In genomic region chrX:41921492-41922124, GRCh38 we compare ENCODE assay signal across 8 cellular contexts. TPM values are rescaled to one million over a fixed set of nuclear protein-coding genes. Genes with fewer than 3 reads are reported as not detected.
DNase-seq lines count a peak whose midpoint lies in the region; ATAC-seq and TF ChIP-seq lines count a peak whose summit lies in the region.

No MANE protein-coding gene starts in this region.

- no peak for DNase-seq in CD8-positive, alpha-beta T cell
- no peak for DNase-seq in WTC11 (ENCODE audit: low spot score)
- no peak for DNase-seq in iPS DF 6.9 (ENCODE audit: low read depth, low spot score)
- no peak for DNase-seq in stimulated activated naive B cell treated with anti-CD40 and anti-IgM and Interleukin-4, amounts not matched to agents 10 μg/mL and 1 μg/mL and 100 μg/mL, for 72 hours
- no peak for DNase-seq in NCI-H2227 (lab: John Stamatoyannopoulos, UW; ENCODE audit: unreplicated experiment)
- DNase-seq in nucleus accumbens (lab: John Stamatoyannopoulos, UW): no peak

- H3K36me3 Mint-ChIP-seq in CD8-positive, alpha-beta T cell: peaks cover 10% of the 10 kb centered on the region
- H3K36me3 Mint-ChIP-seq in WTC11: no peaks in the 10 kb centered on the region
- peaks cover 0 to 4% of the 10 kb centered on the region in 2 donors for H3K36me3 Mint-ChIP-seq in stimulated activated naive B cell treated with anti-CD40 and anti-IgM and Interleukin-4, amounts not matched to agents 10 μg/mL and 1 μg/mL and 100 μg/mL, for 72 hours

- intact Hi-C loops in CD8-positive, alpha-beta T cell (cut with DNase I, micrococcal nuclease): loop anchor here (2.0 to 10.0 kb wide), 6 partner anchors 13 to 1736 kb away; partner anchors contain the start of genes DDX3X (in 1 of the 2) and MAOA (in 1 of the 2)

- peak overlapping the region; percentile 88 for H3K27ac Mint-ChIP-seq in CD8-positive, alpha-beta T cell
- H3K27ac Mint-ChIP-seq in WTC11: no peak overlapping the region
- no peak overlapping the region for H3K27ac Mint-ChIP-seq in stimulated activated naive B cell treated with anti-CD40 and anti-IgM and Interleukin-4, amounts not matched to agents 10 μg/mL and 1 μg/mL and 100 μg/mL, for 72 hours

- no peaks in the 10 kb centered on the region for H3K27me3 Mint-ChIP-seq in CD8-positive, alpha-beta T cell (ENCODE audit: low read depth)
- H3K27me3 Mint-ChIP-seq in WTC11 (ENCODE audit: low read depth): peaks cover 3% of the 10 kb centered on the region; the same call in 1 of the 2 replicates
- no peaks in the 10 kb centered on the region for H3K27me3 Mint-ChIP-seq in stimulated activated naive B cell treated with anti-CD40 and anti-IgM and Interleukin-4, amounts not matched to agents 10 μg/mL and 1 μg/mL and 100 μg/mL, for 72 hours

- peak overlapping the region; percentile 60 for H3K27ac ChIP-seq in CD8-positive, alpha-beta T cell (ENCODE audit: low read depth, low read length)
- H3K27ac ChIP-seq in iPS DF 6.9 (ENCODE audit: low read length): no peak overlapping the region

- H3K9me3 Mint-ChIP-seq in CD8-positive, alpha-beta T cell: no peaks in the 10 kb centered on the region
- H3K9me3 Mint-ChIP-seq in WTC11: no peaks in the 10 kb centered on the region
- no peaks in the 10 kb centered on the region for H3K9me3 Mint-ChIP-seq in stimulated activated naive B cell treated with anti-CD40 and anti-IgM and Interleukin-4, amounts not matched to agents 10 μg/mL and 1 μg/mL and 100 μg/mL, for 72 hours

- POLR2A ChIA-PET in CD8-positive, alpha-beta T cell (lab: Charles Lee): interaction anchor here (1.5 kb wide), 1 partner anchor 1021 kb away, joined by 7 read pairs; no protein-coding TSS in a partner anchor
- POLR2A ChIA-PET in WTC11 (lab: Charles Lee): no interaction called here

- H3K4me3 ChIP-seq in CD8-positive, alpha-beta T cell (ENCODE audit: low read depth, low read length): peak overlapping the region; percentile 76
- H3K4me3 ChIP-seq in iPS DF 6.9 (ENCODE audit: low read length): peak overlapping the region; percentile 74; the same call in 1 of the 2 replicates

- no peak for TF ChIP-seq CTCF in CD8-positive, alpha-beta T cell (IDR thresholded peaks at IDR 0.05)
- no peak for TF ChIP-seq CTCF in WTC11 (IDR thresholded peaks at IDR 0.05)

- no peaks in the 10 kb centered on the region for H3K36me3 ChIP-seq in CD8-positive, alpha-beta T cell (ENCODE audit: insufficient read depth, low read length)
- no peaks in the 10 kb centered on the region for H3K36me3 ChIP-seq in iPS DF 6.9 (ENCODE audit: control insufficient read depth, insufficient read depth, low read length)

- WGBS in iPS DF 6.9 (ENCODE audit: insufficient coverage, insufficient read length): no CpG with 5 or more reads among the region's 4 CpGs

- no peaks in the 10 kb centered on the region for H3K27me3 ChIP-seq in CD8-positive, alpha-beta T cell (ENCODE audit: insufficient read depth, low read length)
- no peaks in the 10 kb centered on the region for H3K27me3 ChIP-seq in iPS DF 6.9 (ENCODE audit: control insufficient read depth, insufficient read depth, low read length)

- CTCF ChIA-PET in CD8-positive, alpha-beta T cell (lab: Charles Lee): no interaction called here
- CTCF ChIA-PET in WTC11 (lab: Charles Lee): interaction anchor here (0.6 kb wide), 1 partner anchor 514 kb away, joined by 3 read pairs; no protein-coding TSS in a partner anchor

- ATAC-seq in CD8-positive, alpha-beta T cell: no peak
- ATAC-seq in HG02870 (IDR thresholded peaks at IDR 0.05; ENCODE audit: unreplicated experiment) (peak; percentile 31), WTC11 (no peak), HG03442 (IDR thresholded peaks at IDR 0.05; ENCODE audit: unreplicated experiment) (no peak)
- ATAC-seq in stimulated activated naive B cell treated with anti-CD40 and anti-IgM and Interleukin-4, amounts not matched to agents 10 μg/mL and 1 μg/mL and 100 μg/mL, for 72 hours (replicated peaks): peak in 1 of 2 donors; percentile 32

- H3K4me1 ChIP-seq in CD8-positive, alpha-beta T cell (ENCODE audit: insufficient read depth, low read length): peaks cover under 1% of the 10 kb centered on the region
- no peaks in the 10 kb centered on the region for H3K4me1 ChIP-seq in iPS DF 6.9 (ENCODE audit: control insufficient read depth, insufficient read depth, low read length)

- peaks cover 51% of the 10 kb centered on the region for H3K4me1 Mint-ChIP-seq in CD8-positive, alpha-beta T cell (ENCODE audit: low read depth)
- H3K4me1 Mint-ChIP-seq in WTC11: peaks cover 45% of the 10 kb centered on the region
- peaks cover 8 to 14% of the 10 kb centered on the region in 2 donors for H3K4me1 Mint-ChIP-seq in stimulated activated naive B cell treated with anti-CD40 and anti-IgM and Interleukin-4, amounts not matched to agents 10 μg/mL and 1 μg/mL and 100 μg/mL, for 72 hours

- no peaks in the 10 kb centered on the region for H3K9me3 ChIP-seq in CD8-positive, alpha-beta T cell (ENCODE audit: low read length)
- H3K9me3 ChIP-seq in iPS DF 6.9 (ENCODE audit: control insufficient read depth, insufficient read depth, low read length): no peaks in the 10 kb centered on the region

- H3K4me3 Mint-ChIP-seq in CD8-positive, alpha-beta T cell: peak overlapping the region; percentile 93
- peak overlapping the region; percentile 96 for H3K4me3 Mint-ChIP-seq in WTC11
- H3K4me3 Mint-ChIP-seq in stimulated activated naive B cell treated with anti-CD40 and anti-IgM and Interleukin-4, amounts not matched to agents 10 μg/mL and 1 μg/mL and 100 μg/mL, for 72 hours: peak overlapping the region; percentile 92 to 96

TF ChIP-seq in WTC11, 78 proteins besides CTCF, POLR2A, EP300 and RAD21:
- TF ChIP-seq E2F4 (CRISPR knock-in tag; IDR thresholded peaks at IDR 0.05; ENCODE audit: borderline replicate concordance, low read depth) (no peak), GABPB1 (CRISPR knock-in tag; IDR thresholded peaks at IDR 0.05) (0 out of 2 replicates have a peak, but pooled peaks have one; percentile 62), IRF1 (CRISPR knock-in tag; IDR thresholded peaks at IDR 0.05) (no peak), ATF2 (CRISPR knock-in tag; IDR thresholded peaks at IDR 0.05; ENCODE audit: borderline replicate concordance, low read depth) (no peak), E2F5 (CRISPR knock-in tag; IDR thresholded peaks at IDR 0.05) (no peak)
TF ChIP-seq in WTC11: peak in this region for 1.

RNA-seq across cellular contexts. Expression of gene CASK, which starts 1.7 kb away (rescaled TPM):
- 10 to 100 TPM; 45.4 to 46.8 TPM for total RNA-seq in CD8-positive, alpha-beta T cell
- total RNA-seq in WTC11 (2021): 54.0 to 54.6 TPM (median 54.4 TPM) in 3 replicates
